1 cellular context compared by ENCODE assay signal in genomic region chr10:72888151-72888638, GRCh38.
TF ChIP-seq lines count a peak whose summit lies in the region.

No MANE protein-coding gene starts in this region.

TF ChIP-seq in K562, 482 proteins besides CTCF, POLR2A, EP300 and RAD21 (continues in another document):
- TF ChIP-seq CREB5 (CRISPR knock-in tag; IDR thresholded peaks at IDR 0.05): peak; percentile 62; the same call in 1 of the 2 replicates
- no peak for TF ChIP-seq RBM14 (IDR thresholded peaks at IDR 0.05; ENCODE audit: borderline replicate concordance, insufficient read depth, low read depth, low read length)
- peak; percentile 45; the same call in 1 of the 2 replicates for TF ChIP-seq HINFP (tag; conservative IDR thresholded peaks at IDR 0.05; ENCODE audit: low read depth)
- no peak for TF ChIP-seq CBX2 (IDR thresholded peaks at IDR 0.05; ENCODE audit: insufficient read depth, low read length, poor library complexity, severe bottlenecking)
- 0 out of 2 replicates have a peak, but pooled peaks have one; percentile 56 for TF ChIP-seq KLF10 (CRISPR knock-in tag; IDR thresholded peaks at IDR 0.05)
- peak; percentile 89 for TF ChIP-seq ELF4 (CRISPR knock-in tag; IDR thresholded peaks at IDR 0.05)
- TF ChIP-seq ZNF253 (CRISPR knock-in tag; conservative IDR thresholded peaks at IDR 0.05): no peak
- no peak for TF ChIP-seq FOXP1 (CRISPR knock-in tag; IDR thresholded peaks at IDR 0.05)
- no peak for TF ChIP-seq CREBBP (IDR thresholded peaks at IDR 0.05; ENCODE audit: low read depth, low read length)
- no peak for TF ChIP-seq BCOR (IDR thresholded peaks at IDR 0.05)
- TF ChIP-seq ZNF592 (IDR thresholded peaks at IDR 0.05): peak; percentile 97
- TF ChIP-seq ZNF41 (CRISPR knock-in tag; conservative IDR thresholded peaks at IDR 0.05): peak; percentile 75; the same call in 1 of the 2 replicates
- peak; percentile 29; the same call in 1 of the 2 replicates for TF ChIP-seq DIDO1 (tag; IDR thresholded peaks at IDR 0.05; ENCODE audit: low read depth)
- TF ChIP-seq SMARCE1 (IDR thresholded peaks at IDR 0.05): peak; percentile 36; the same call in 1 of the 2 replicates
- peak in 1 of 3 experiments; percentile 68; a peak in 1 of 6 replicates for TF ChIP-seq ZBTB11 (CRISPR knock-in tag; IDR thresholded peaks at IDR 0.05)
- no peak; a peak in 1 of 4 replicates for TF ChIP-seq TRIM24 (IDR thresholded peaks at IDR 0.05)
- peak; percentile 65; the same call in 1 of the 2 replicates for TF ChIP-seq TAF7 (tag; IDR thresholded peaks at IDR 0.05)
- TF ChIP-seq ELK3 (CRISPR knock-in tag; IDR thresholded peaks at IDR 0.05): no peak
- TF ChIP-seq PHB2 (IDR thresholded peaks at IDR 0.05; ENCODE audit: low read depth): no peak
- TF ChIP-seq TFAM (CRISPR knock-in tag; conservative IDR thresholded peaks at IDR 0.05): no peak
- no peak for TF ChIP-seq TFAP4 (CRISPR knock-in tag; IDR thresholded peaks at IDR 0.05; ENCODE audit: borderline replicate concordance)
- no peak for TF ChIP-seq HNRNPK (IDR thresholded peaks at IDR 0.05; ENCODE audit: low read depth, low read length, poor library complexity, severe bottlenecking)
- TF ChIP-seq ZNF695 (CRISPR knock-in tag; IDR thresholded peaks at IDR 0.05): peak; percentile 93
- TF ChIP-seq ELF1 (tag; IDR thresholded peaks at IDR 0.05): no peak
- no peak for TF ChIP-seq POLR2G (IDR thresholded peaks at IDR 0.05; ENCODE audit: low read depth, low read length)
- TF ChIP-seq SMAD3 (CRISPR knock-in tag; conservative IDR thresholded peaks at IDR 0.05): peak; percentile 85
- no peak for TF ChIP-seq CEBPB (tag; IDR thresholded peaks at IDR 0.05)
- no peak for TF ChIP-seq ETV6 (IDR thresholded peaks at IDR 0.05; ENCODE audit: borderline replicate concordance in 1 of 2, low read depth in 2 of 2, low read length in 1 of 2)
- TF ChIP-seq ETV6 (CRISPR knock-in tag; IDR thresholded peaks at IDR 0.05; ENCODE audit: borderline replicate concordance): no peak
- no peak; the same call in 1 of the 2 replicates for TF ChIP-seq HBP1 (CRISPR knock-in tag; IDR thresholded peaks at IDR 0.05)
- TF ChIP-seq RBM34 (IDR thresholded peaks at IDR 0.05; ENCODE audit: borderline replicate concordance, insufficient read depth, low read length): no peak
- peak; percentile 56 for TF ChIP-seq ILK (tag; IDR thresholded peaks at IDR 0.05; ENCODE audit: borderline replicate concordance, low read depth)
- TF ChIP-seq ZKSCAN8 (CRISPR knock-in tag; IDR thresholded peaks at IDR 0.05): peak; percentile 67; the same call in 1 of the 2 replicates
- peak in 1 of 2 experiments; percentile 73; a peak in 2 of 4 replicates for TF ChIP-seq RCOR1 (IDR thresholded peaks at IDR 0.05; ENCODE audit: borderline replicate concordance in 1 of 2, low read depth in 2 of 2, low read length in 2 of 2)
- no peak for TF ChIP-seq ZC3H8 (IDR thresholded peaks at IDR 0.05)
- TF ChIP-seq TEAD1 (CRISPR knock-in tag; IDR thresholded peaks at IDR 0.05): peak in 1 of 2 experiments; percentile 85; a peak in 2 of 4 replicates
- peak; percentile 55; the same call in 1 of the 2 replicates for TF ChIP-seq TAL1 (IDR thresholded peaks at IDR 0.05)
- no peak for TF ChIP-seq CTBP1 (IDR thresholded peaks at IDR 0.05; ENCODE audit: borderline replicate concordance)
- TF ChIP-seq KLF6 (CRISPR knock-in tag; IDR thresholded peaks at IDR 0.05; ENCODE audit: borderline replicate concordance): peak; percentile 86; the same call in 1 of the 2 replicates
- TF ChIP-seq NFE2 (IDR thresholded peaks at IDR 0.05; ENCODE audit: low read depth): no peak
- no peak for TF ChIP-seq ATF1 (CRISPR knock-in tag; IDR thresholded peaks at IDR 0.05)
- TF ChIP-seq ATF1 (tag; IDR thresholded peaks at IDR 0.05): 0 out of 2 replicates have a peak, but pooled peaks have one; percentile 23
- TF ChIP-seq MEF2D (tag; conservative IDR thresholded peaks at IDR 0.05; ENCODE audit: low read depth): peak; percentile 79; the same call in 1 of the 2 replicates
- TF ChIP-seq TCF15 (CRISPR knock-in tag; IDR thresholded peaks at IDR 0.05): peak; percentile 53; the same call in 1 of the 2 replicates
- no peak for TF ChIP-seq RBBP5 (IDR thresholded peaks at IDR 0.05; ENCODE audit: borderline replicate concordance, insufficient read depth, low read length, poor library complexity, severe bottlenecking)
- peak; percentile 47; the same call in 1 of the 2 replicates for TF ChIP-seq GTF2E2 (tag; IDR thresholded peaks at IDR 0.05)
- no peak for TF ChIP-seq ZNF79 (CRISPR knock-in tag; IDR thresholded peaks at IDR 0.05; ENCODE audit: low read depth)
- no peak for TF ChIP-seq MLLT1 (IDR thresholded peaks at IDR 0.05)
- TF ChIP-seq FOXM1 (IDR thresholded peaks at IDR 0.05; ENCODE audit: low read depth): no peak
- no peak for TF ChIP-seq FOXM1 (CRISPR knock-in tag; IDR thresholded peaks at IDR 0.05; ENCODE audit: low read depth)
- peak; percentile 24 for TF ChIP-seq KLF16 (IDR thresholded peaks at IDR 0.05)
- peak; percentile 97 for TF ChIP-seq ZNF583 (CRISPR knock-in tag; IDR thresholded peaks at IDR 0.05)
- TF ChIP-seq YY1 (IDR thresholded peaks at IDR 0.05; ENCODE audit: borderline replicate concordance in 1 of 3, control insufficient read depth in 1 of 3, extremely low read depth in 1 of 3, insufficient read depth in 3 of 3, insufficient read length in 1 of 3, insufficient replicate concordance in 2 of 3, low read depth in 1 of 3, low read length in 2 of 3): peak in 2 of 3 experiments; percentile 35 to 91
- peak; percentile 88 for TF ChIP-seq ZNF766 (CRISPR knock-in tag; conservative IDR thresholded peaks at IDR 0.05)
- TF ChIP-seq MCM7 (IDR thresholded peaks at IDR 0.05): no peak
